In genomic region chr14:24188251-24189058, GRCh38 we compare ENCODE assay signal across 1 cellular context.
TF ChIP-seq lines count a peak whose summit lies in the region.

A gene with protein sequence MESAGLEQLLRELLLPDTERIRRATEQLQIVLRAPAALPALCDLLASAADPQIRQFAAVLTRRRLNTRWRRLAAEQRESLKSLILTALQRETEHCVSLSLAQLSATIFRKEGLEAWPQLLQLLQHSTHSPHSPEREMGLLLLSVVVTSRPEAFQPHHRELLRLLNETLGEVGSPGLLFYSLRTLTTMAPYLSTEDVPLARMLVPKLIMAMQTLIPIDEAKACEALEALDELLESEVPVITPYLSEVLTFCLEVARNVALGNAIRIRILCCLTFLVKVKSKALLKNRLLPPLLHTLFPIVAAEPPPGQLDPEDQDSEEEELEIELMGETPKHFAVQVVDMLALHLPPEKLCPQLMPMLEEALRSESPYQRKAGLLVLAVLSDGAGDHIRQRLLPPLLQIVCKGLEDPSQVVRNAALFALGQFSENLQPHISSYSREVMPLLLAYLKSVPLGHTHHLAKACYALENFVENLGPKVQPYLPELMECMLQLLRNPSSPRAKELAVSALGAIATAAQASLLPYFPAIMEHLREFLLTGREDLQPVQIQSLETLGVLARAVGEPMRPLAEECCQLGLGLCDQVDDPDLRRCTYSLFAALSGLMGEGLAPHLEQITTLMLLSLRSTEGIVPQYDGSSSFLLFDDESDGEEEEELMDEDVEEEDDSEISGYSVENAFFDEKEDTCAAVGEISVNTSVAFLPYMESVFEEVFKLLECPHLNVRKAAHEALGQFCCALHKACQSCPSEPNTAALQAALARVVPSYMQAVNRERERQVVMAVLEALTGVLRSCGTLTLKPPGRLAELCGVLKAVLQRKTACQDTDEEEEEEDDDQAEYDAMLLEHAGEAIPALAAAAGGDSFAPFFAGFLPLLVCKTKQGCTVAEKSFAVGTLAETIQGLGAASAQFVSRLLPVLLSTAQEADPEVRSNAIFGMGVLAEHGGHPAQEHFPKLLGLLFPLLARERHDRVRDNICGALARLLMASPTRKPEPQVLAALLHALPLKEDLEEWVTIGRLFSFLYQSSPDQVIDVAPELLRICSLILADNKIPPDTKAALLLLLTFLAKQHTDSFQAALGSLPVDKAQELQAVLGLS (minus strand): TSS chr14:24188816. CDS start chr14:24188787, 29 bp downstream.

TF ChIP-seq in K562, 482 proteins besides CTCF, POLR2A, EP300 and RAD21 (continued from another document and continues in another):
- TF ChIP-seq MYNN (IDR thresholded peaks at IDR 0.05) (peak; percentile 61; the same call in 1 of the 2 replicates), MYNN (CRISPR knock-in tag; IDR thresholded peaks at IDR 0.05) (no peak), NR2C1 (IDR thresholded peaks at IDR 0.05) (peak; percentile 80), NR2C1 (tag; IDR thresholded peaks at IDR 0.05) (peak; percentile 88), ZNF764 (CRISPR knock-in tag; IDR thresholded peaks at IDR 0.05; ENCODE audit: low read depth) (no peak), CEBPG (CRISPR knock-in tag; IDR thresholded peaks at IDR 0.05) (peak; percentile 8; the same call in 1 of the 2 replicates), CEBPG (tag; conservative IDR thresholded peaks at IDR 0.05 in 1 of 2, IDR thresholded peaks at IDR 0.05 in 1 of 2) (no peak), POLR2AphosphoS5 (IDR thresholded peaks at IDR 0.05; ENCODE audit: control insufficient read depth, insufficient read depth, low read depth, low read length) (peak; percentile 58; the same call in 1 of the 2 replicates), FOXK2 (conservative IDR thresholded peaks at IDR 0.05 in 1 of 2, IDR thresholded peaks at IDR 0.05 in 1 of 2; ENCODE audit: low read depth in 2 of 2) (peak; percentile 55 to 69), ZBTB11 (CRISPR knock-in tag; IDR thresholded peaks at IDR 0.05) (peak; percentile 98 to 100 (median 99)), CHD2 (IDR thresholded peaks at IDR 0.05; ENCODE audit: low read depth, low read length) (peak; percentile 57), MXI1 (IDR thresholded peaks at IDR 0.05; ENCODE audit: low read depth, low read length) (peak; percentile 99), TSC22D4 (tag; IDR thresholded peaks at IDR 0.05) (no peak), PHF8 (IDR thresholded peaks at IDR 0.05; ENCODE audit: borderline replicate concordance, low read length) (peak; percentile 70; the same call in 1 of the 2 replicates), PBX2 (CRISPR knock-in tag; IDR thresholded peaks at IDR 0.05; ENCODE audit: low read depth) (no peak), PBX2 (tag; conservative IDR thresholded peaks at IDR 0.05; ENCODE audit: low read depth) (no peak), POLR2G (IDR thresholded peaks at IDR 0.05; ENCODE audit: low read depth, low read length) (peak; percentile 95), IFI16 (CRISPR knock-in tag; IDR thresholded peaks at IDR 0.05) (no peak), ZNF398 (CRISPR knock-in tag; IDR thresholded peaks at IDR 0.05) (no peak), EGR1 (conservative IDR thresholded peaks at IDR 0.05) (peak; percentile 55), HMGN3 (IDR thresholded peaks at IDR 0.05; ENCODE audit: borderline replicate concordance, extremely low read depth, insufficient read length, low read depth, low read length) (no peak), NCOR1 (IDR thresholded peaks at IDR 0.05) (peak; percentile 17; the same call in 1 of the 2 replicates), RBM39 (optimal IDR thresholded peaks at IDR 0.05; ENCODE audit: low read depth, low read length) (peak; percentile 89), ZNF57 (CRISPR knock-in tag; IDR thresholded peaks at IDR 0.05) (no peak), IRF1 (CRISPR knock-in tag; IDR thresholded peaks at IDR 0.05; ENCODE audit: borderline replicate concordance) (no peak), POLR2B (IDR thresholded peaks at IDR 0.05; ENCODE audit: low read depth, partially characterized antibody) (peak; percentile 59), TBP (optimal IDR thresholded peaks at IDR 0.05; ENCODE audit: low read depth, low read length) (peak; percentile 66), FOS (IDR thresholded peaks at IDR 0.05; ENCODE audit: extremely low read depth, insufficient read length) (no peak), ZNF830 (CRISPR knock-in tag; IDR thresholded peaks at IDR 0.05) (0 out of 2 replicates have a peak, but pooled peaks have one; percentile 70), CREB1 (IDR thresholded peaks at IDR 0.05) (no peak), CREB1 (CRISPR knock-in tag; IDR thresholded peaks at IDR 0.05) (peak; percentile 56; the same call in 1 of the 2 replicates), USF1 (CRISPR knock-in tag; IDR thresholded peaks at IDR 0.05) (peak; percentile 82), E2F6 (IDR thresholded peaks at IDR 0.05; ENCODE audit: borderline replicate concordance in 1 of 2, extremely low read depth in 1 of 2, insufficient read depth in 1 of 2, insufficient read length in 1 of 2, low read depth in 1 of 2, low read length in 1 of 2, poor library complexity in 1 of 2, severe bottlenecking in 1 of 2) (peak in 1 of 2 experiments; percentile 44), ETV5 (CRISPR knock-in tag; IDR thresholded peaks at IDR 0.05; ENCODE audit: low read depth) (peak; percentile 73; the same call in 1 of the 2 replicates)
- TF ChIP-seq, protein P1, sequence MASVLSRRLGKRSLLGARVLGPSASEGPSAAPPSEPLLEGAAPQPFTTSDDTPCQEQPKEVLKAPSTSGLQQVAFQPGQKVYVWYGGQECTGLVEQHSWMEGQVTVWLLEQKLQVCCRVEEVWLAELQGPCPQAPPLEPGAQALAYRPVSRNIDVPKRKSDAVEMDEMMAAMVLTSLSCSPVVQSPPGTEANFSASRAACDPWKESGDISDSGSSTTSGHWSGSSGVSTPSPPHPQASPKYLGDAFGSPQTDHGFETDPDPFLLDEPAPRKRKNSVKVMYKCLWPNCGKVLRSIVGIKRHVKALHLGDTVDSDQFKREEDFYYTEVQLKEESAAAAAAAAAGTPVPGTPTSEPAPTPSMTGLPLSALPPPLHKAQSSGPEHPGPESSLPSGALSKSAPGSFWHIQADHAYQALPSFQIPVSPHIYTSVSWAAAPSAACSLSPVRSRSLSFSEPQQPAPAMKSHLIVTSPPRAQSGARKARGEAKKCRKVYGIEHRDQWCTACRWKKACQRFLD (CRISPR knock-in tag; IDR thresholded peaks at IDR 0.05), result peak; percentile 82; the same call in 1 of the 2 replicates
- TF ChIP-seq, protein P2, sequence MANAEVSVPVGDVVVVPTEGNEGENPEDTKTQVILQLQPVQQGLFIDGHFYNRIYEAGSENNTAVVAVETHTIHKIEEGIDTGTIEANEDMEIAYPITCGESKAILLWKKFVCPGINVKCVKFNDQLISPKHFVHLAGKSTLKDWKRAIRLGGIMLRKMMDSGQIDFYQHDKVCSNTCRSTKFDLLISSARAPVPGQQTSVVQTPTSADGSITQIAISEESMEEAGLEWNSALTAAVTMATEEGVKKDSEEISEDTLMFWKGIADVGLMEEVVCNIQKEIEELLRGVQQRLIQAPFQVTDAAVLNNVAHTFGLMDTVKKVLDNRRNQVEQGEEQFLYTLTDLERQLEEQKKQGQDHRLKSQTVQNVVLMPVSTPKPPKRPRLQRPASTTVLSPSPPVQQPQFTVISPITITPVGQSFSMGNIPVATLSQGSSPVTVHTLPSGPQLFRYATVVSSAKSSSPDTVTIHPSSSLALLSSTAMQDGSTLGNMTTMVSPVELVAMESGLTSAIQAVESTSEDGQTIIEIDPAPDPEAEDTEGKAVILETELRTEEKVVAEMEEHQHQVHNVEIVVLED (CRISPR knock-in tag; IDR thresholded peaks at IDR 0.05), result 0 out of 2 replicates have a peak, but pooled peaks have one; percentile 25
- TF ChIP-seq, protein P3, sequence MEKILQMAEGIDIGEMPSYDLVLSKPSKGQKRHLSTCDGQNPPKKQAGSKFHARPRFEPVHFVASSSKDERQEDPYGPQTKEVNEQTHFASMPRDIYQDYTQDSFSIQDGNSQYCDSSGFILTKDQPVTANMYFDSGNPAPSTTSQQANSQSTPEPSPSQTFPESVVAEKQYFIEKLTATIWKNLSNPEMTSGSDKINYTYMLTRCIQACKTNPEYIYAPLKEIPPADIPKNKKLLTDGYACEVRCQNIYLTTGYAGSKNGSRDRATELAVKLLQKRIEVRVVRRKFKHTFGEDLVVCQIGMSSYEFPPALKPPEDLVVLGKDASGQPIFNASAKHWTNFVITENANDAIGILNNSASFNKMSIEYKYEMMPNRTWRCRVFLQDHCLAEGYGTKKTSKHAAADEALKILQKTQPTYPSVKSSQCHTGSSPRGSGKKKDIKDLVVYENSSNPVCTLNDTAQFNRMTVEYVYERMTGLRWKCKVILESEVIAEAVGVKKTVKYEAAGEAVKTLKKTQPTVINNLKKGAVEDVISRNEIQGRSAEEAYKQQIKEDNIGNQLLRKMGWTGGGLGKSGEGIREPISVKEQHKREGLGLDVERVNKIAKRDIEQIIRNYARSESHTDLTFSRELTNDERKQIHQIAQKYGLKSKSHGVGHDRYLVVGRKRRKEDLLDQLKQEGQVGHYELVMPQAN (IDR thresholded peaks at IDR 0.05; ENCODE audit: borderline replicate concordance), result peak; percentile 99
